8 cellular contexts compared by ENCODE assay signal in genomic region chr11:441418-442274, GRCh38. TPM values are rescaled to one million over a fixed set of nuclear protein-coding genes. Genes with fewer than 3 reads are reported as not detected.
DNase-seq lines count a peak whose midpoint lies in the region; ATAC-seq and TF ChIP-seq lines count a peak whose summit lies in the region.

ANO9 (minus strand) TSS chr11:442011; CDS start chr11:441926, 85 bp downstream.

- in situ Hi-C loops in GM23248 (cut with MboI) = no loop called here

- TF ChIP-seq POLR2A in right lobe of liver (IDR thresholded peaks at IDR 0.05) = no peak

- H3K4me3 Mint-ChIP-seq in stimulated activated naive CD8-positive, alpha-beta T cell treated with anti-CD3 and anti-CD28 coated beads, Interleukin-15, Interleukin-2, amounts not matched to agents 100 ng/mL and 50 ng/mL, for 24 hours = peak within 1 kb of the TSS; percentile 70

- H3K36me3 ChIP-seq in right lobe of liver = no peaks in the 10 kb centered on the region
- no peaks in the 10 kb centered on the region for H3K36me3 ChIP-seq in GM23248 (ENCODE audit: low read depth)

- no peaks in the 10 kb centered on the region for H3K9me2 ChIP-seq in GM23248 (ENCODE audit: insufficient read depth)

- ATAC-seq in GM21825 (IDR thresholded peaks at IDR 0.05; ENCODE audit: unreplicated experiment) (peak; percentile 57), right lobe of liver (peak in 1 of 4 donors; percentile 28), HG03135 (IDR thresholded peaks at IDR 0.05; ENCODE audit: unreplicated experiment) (no peak)

- peaks cover 0 to 8% (median 0%) of the 10 kb centered on the region in 4 donors for H3K4me1 ChIP-seq in right lobe of liver
- H3K4me1 ChIP-seq in GM23248 (ENCODE audit: insufficient read depth) = peaks cover 12% of the 10 kb centered on the region

- no peaks in the 10 kb centered on the region for H4K20me1 ChIP-seq in GM23248 (ENCODE audit: insufficient read depth)

- no peaks in the 10 kb centered on the region for H3K79me2 ChIP-seq in GM23248 (ENCODE audit: insufficient read depth)

- no peak within 1 kb of the TSS for H2AFZ ChIP-seq in GM23248

- intact Hi-C loops in right lobe of liver (cut with DNase I) = loop anchor here in 1 of 2 donors (5.0 kb wide), 1 partner anchor 34 kb away; no protein-coding TSS in a partner anchor

- H3K9me3 Mint-ChIP-seq in stimulated activated naive CD8-positive, alpha-beta T cell treated with anti-CD3 and anti-CD28 coated beads, Interleukin-15, Interleukin-2, amounts not matched to agents 100 ng/mL and 50 ng/mL, for 24 hours = no peaks in the 10 kb centered on the region

- H3K9me3 ChIP-seq in right lobe of liver = no peaks in the 10 kb centered on the region
- no peaks in the 10 kb centered on the region for H3K9me3 ChIP-seq in GM23248 (ENCODE audit: low read depth)

- peak; percentile 73 for DNase-seq in DMS153 (lab: John Stamatoyannopoulos, UW)
- peak; percentile 71 for DNase-seq in NCI-H774 (lab: John Stamatoyannopoulos, UW)
- peak; percentile 69 to 77 for DNase-seq in activated T-cell treated with anti-CD3 and anti-CD28 coated beads, Interleukin-2, amount 50 U/mL, for 48 hours
- peak in 2 of 3 donors; percentile 44 to 54 for DNase-seq in right lobe of liver
- no peak for DNase-seq in GM23248

- H3K27me3 ChIP-seq in right lobe of liver (no peaks in the 10 kb centered on the region), GM23248 (replicated peaks; ENCODE audit: insufficient read depth) (peaks cover 2% of the 10 kb centered on the region; the same call in 1 of the 2 replicates)

- no peaks in the 10 kb centered on the region for H3K36me3 Mint-ChIP-seq in stimulated activated naive CD8-positive, alpha-beta T cell treated with anti-CD3 and anti-CD28 coated beads, Interleukin-15, Interleukin-2, amounts not matched to agents 100 ng/mL and 50 ng/mL, for 24 hours (ENCODE audit: low read depth)

- TF ChIP-seq CTCF in right lobe of liver (IDR thresholded peaks at IDR 0.05) = no peak

- H3K27me3 Mint-ChIP-seq in stimulated activated naive CD8-positive, alpha-beta T cell treated with anti-CD3 and anti-CD28 coated beads, Interleukin-15, Interleukin-2, amounts not matched to agents 100 ng/mL and 50 ng/mL, for 24 hours = no peaks in the 10 kb centered on the region

- WGBS in right lobe of liver (ENCODE audit: insufficient coverage, low coverage, low lambda C conversion rate, missing lambda C conversion rate) = no CpG with 5 or more reads among the region's 35 CpGs
- 14% methylated on average over 30 to 35 of the region's 35 CpGs for WGBS in GM23248 (ENCODE audit: low coverage in 1 of 2, low lambda C conversion rate in 2 of 2, missing lambda C conversion rate in 2 of 2), 2 experiments

- H3K27ac ChIP-seq in right lobe of liver = no peak within 1 kb of the TSS
- H3K27ac ChIP-seq in GM23248 = no peak within 1 kb of the TSS

- peaks cover 10% of the 10 kb centered on the region; the same call in 1 of the 2 replicates for H3F3A ChIP-seq in GM23248 (ENCODE audit: insufficient read depth)

- H3K27ac Mint-ChIP-seq in stimulated activated naive CD8-positive, alpha-beta T cell treated with anti-CD3 and anti-CD28 coated beads, Interleukin-15, Interleukin-2, amounts not matched to agents 100 ng/mL and 50 ng/mL, for 24 hours = no peak within 1 kb of the TSS

- no peak within 1 kb of the TSS for H3K4me2 ChIP-seq in GM23248 (ENCODE audit: unreplicated experiment)

- H3K4me3 ChIP-seq in right lobe of liver = peak within 1 kb of the TSS in 1 of 3 donors; percentile 4
- H3K4me3 ChIP-seq in GM23248 = no peak within 1 kb of the TSS

- no peak within 1 kb of the TSS for H3K9ac ChIP-seq in GM23248

- H3K4me1 Mint-ChIP-seq in stimulated activated naive CD8-positive, alpha-beta T cell treated with anti-CD3 and anti-CD28 coated beads, Interleukin-15, Interleukin-2, amounts not matched to agents 100 ng/mL and 50 ng/mL, for 24 hours (ENCODE audit: low read depth) = peaks cover 25% of the 10 kb centered on the region

RNA-seq across cellular contexts. Expression of gene ANO9, which starts in this region (rescaled TPM):
- 1 to 10 TPM in 1 of 6 experiments, under 1 TPM in 4, not detected in 1; 0.09 to 1.0 (median 0.28) TPM for total RNA-seq in right lobe of liver
- total RNA-seq in GM23248 (2014; rRNA removed; shearing (Covaris generic)) = not detected in 2 replicates
- polyA plus RNA-seq in GM23248 (2016; fragmentation: Nextera tagmentation; extraction: Ambion mirVana) = not detected in 2 replicates
